Comparison of ENCODE assay signal across 9 cellular contexts in genomic region chr2:231605607-231606091, GRCh38. TPM values are rescaled to one million over a fixed set of nuclear protein-coding genes. Genes with fewer than 3 reads are reported as not detected.
DNase-seq lines count a peak whose midpoint lies in the region; ATAC-seq and TF ChIP-seq lines count a peak whose summit lies in the region.
"Had no signal": no experiment of that assay in that cellular context is flagged by ENCODE, and none has a peak within 500 bp of the region (broad histone marks: within the 10 kb centered on the region; RNA-seq: fewer than 3 reads in every experiment).

No MANE protein-coding gene starts in this region.

- peaks cover 0 to 4% (median 0%) of the 10 kb centered on the region in 3 donors for H3K27me3 Mint-ChIP-seq in naive B cell

- H3K36me3 ChIP-seq in HUES64 (ENCODE audit: insufficient read depth, low read length) = no peaks in the 10 kb centered on the region

- peak overlapping the region; percentile 72 to 87 (median 78) for H3K4me3 Mint-ChIP-seq in naive B cell

- no peaks in the 10 kb centered on the region for H3K27me3 ChIP-seq in HUES64 (ENCODE audit: insufficient read depth, low read length)

- no peaks in the 10 kb centered on the region for H3K9me3 ChIP-seq in HUES64 (ENCODE audit: insufficient read depth, low read depth, low read length)

- H3K4me3 ChIP-seq in HUES64 (ENCODE audit: low read length) = 0 out of 2 replicates have a peak overlapping the region, but pooled peaks have one; percentile 47

- no peak for TF ChIP-seq CTCF in 22Rv1 (IDR thresholded peaks at IDR 0.05)

- no peaks in the 10 kb centered on the region for H3K9me3 Mint-ChIP-seq in naive B cell

- DNase-seq in naive B cell (no peak), HuH-7 (ENCODE audit: low spot score) (no peak), RKO (ENCODE audit: low spot score) (no peak), OCI-M2 (lab: John Stamatoyannopoulos, UW; ENCODE audit: unreplicated experiment) (no peak)

- 89% methylated on average over 7 of the region's 7 CpGs for WGBS in HUES64

- H3K27ac ChIP-seq in 22Rv1 (peak overlapping the region; percentile 65; the same call in 1 of the 2 replicates), HUES64 (ENCODE audit: low read depth, low read length) (no peak overlapping the region; the same call in 1 of the 2 replicates), cingulate gyrus (ENCODE audit: low read depth, low read length) (peak overlapping the region; percentile 100)

- H3K36me3 Mint-ChIP-seq in naive B cell = no peaks in the 10 kb centered on the region

- peaks cover 13 to 30% (median 26%) of the 10 kb centered on the region in 3 donors for H3K4me1 Mint-ChIP-seq in naive B cell

- peak overlapping the region; percentile 97 to 99 (median 97) for H3K27ac Mint-ChIP-seq in naive B cell

- H3K4me1 ChIP-seq in HUES64 (ENCODE audit: insufficient read depth, low read length) = peaks cover 22% of the 10 kb centered on the region

- peak overlapping the region; percentile 83; the same call in 1 of the 2 replicates for H3K9ac ChIP-seq in HUES64 (ENCODE audit: low read depth, low read length)

- ATAC-seq in naive B cell (ENCODE audit: low read depth in 2 of 2) = no peak
- no peak for ATAC-seq in GM21737 (IDR thresholded peaks at IDR 0.05; ENCODE audit: unreplicated experiment)

RNA-seq across cellular contexts. Expression of gene TEX44, which starts 13.0 kb away (rescaled TPM):
- polyA plus RNA-seq in HUES64 (2013, experiment 1 of 2) = not detected
- not detected for polyA plus RNA-seq in HUES64 (2013, experiment 2 of 2)
- not detected for polyA plus RNA-seq in naive B cell (ENCODE audit: low read depth in 6 of 6)
- polyA plus RNA-seq: adipose tissue had no signal
